9 cellular contexts compared by ENCODE assay signal in genomic region chr9:128685022-128685332, GRCh38. TPM values are rescaled to one million over a fixed set of nuclear protein-coding genes. Genes with fewer than 3 reads are reported as not detected.
A peak's percentile ranks its signal among the peaks of the same experiment; 100 is the strongest.
DNase-seq lines count a peak whose midpoint lies in the region; ATAC-seq and TF ChIP-seq lines count a peak whose summit lies in the region.
"Had no signal": no experiment of that assay in that cellular context is flagged by ENCODE, and none has a peak within 500 bp of the region (broad histone marks: within the 10 kb centered on the region; RNA-seq: fewer than 3 reads in every experiment).

No MANE protein-coding gene starts in this region.

- CTCF ChIA-PET in activated CD4-positive, alpha-beta T cell treated with anti-CD3 and anti-CD28 coated beads for 36 hours (lab: Charles Lee), result interaction anchor here (0.5 to 1.8 kb wide), 8 partner anchors 8 to 270 kb away, joined by 3 to 13 read pairs (median 3); partner anchors contain the start of gene PKN3

- H3K27me3 ChIP-seq in stomach, result no peaks in the 10 kb centered on the region

- peak overlapping the region; percentile 96 for H3K27ac Mint-ChIP-seq in activated CD4-positive, alpha-beta T cell treated with anti-CD3 and anti-CD28 coated beads for 36 hours
- no peak overlapping the region for H3K27ac Mint-ChIP-seq in glutamatergic neuron (ENCODE audit: unreplicated experiment)

- H3K4me3 Mint-ChIP-seq in activated CD4-positive, alpha-beta T cell treated with anti-CD3 and anti-CD28 coated beads for 36 hours, result peak overlapping the region; percentile 95
- H3K4me3 Mint-ChIP-seq in glutamatergic neuron (ENCODE audit: unreplicated experiment), result peak overlapping the region; percentile 91

- no peak for DNase-seq in activated CD4-positive, alpha-beta T cell treated with anti-CD3 and anti-CD28 coated beads for 36 hours
- no peak for DNase-seq in activated CD4-positive, alpha-beta T cell treated with anti-CD3 and anti-CD28 coated beads for 4 hours
- DNase-seq in UCSD-AML1 (lab: John Stamatoyannopoulos, UW; ENCODE audit: unreplicated experiment) (peak; percentile 63), glutamatergic neuron (no peak), stomach (no peak), NCI-H748 treated with DMSO at 0.1 percent for 48 hours (lab: John Stamatoyannopoulos, UW) (no peak), NCI-H2171 (lab: John Stamatoyannopoulos, UW) (no peak)
- DNase-seq: DMS 273 treated with DMSO at 0.1 percent for 48 hours had no signal

- no peaks in the 10 kb centered on the region for H3K27me3 Mint-ChIP-seq in activated CD4-positive, alpha-beta T cell treated with anti-CD3 and anti-CD28 coated beads for 36 hours
- peaks cover 9% of the 10 kb centered on the region for H3K27me3 Mint-ChIP-seq in glutamatergic neuron (ENCODE audit: unreplicated experiment)

- peak overlapping the region; percentile 82 to 94 (median 93) for H3K27ac ChIP-seq in stomach

- peaks cover 25 to 64% (median 50%) of the 10 kb centered on the region in 4 donors for H3K4me1 ChIP-seq in stomach

- no peak for TF ChIP-seq EP300 in stomach (IDR thresholded peaks at IDR 0.05)

- POLR2A ChIA-PET in activated CD4-positive, alpha-beta T cell treated with anti-CD3 and anti-CD28 coated beads for 36 hours (lab: Charles Lee), result interaction anchor here (0.8 to 1.4 kb wide), 7 partner anchors 12 to 145 kb away, joined by 3 to 7 read pairs (median 3); partner anchors contain the start of genes SPOUT1, SPTAN1 and ZDHHC12

- TF ChIP-seq POLR2A in stomach (IDR thresholded peaks at IDR 0.05), result no peak

- intact Hi-C loops in activated CD4-positive, alpha-beta T cell treated with anti-CD3 and anti-CD28 coated beads for 36 hours (cut with DNase I, micrococcal nuclease), result loop anchor here (2.0 to 5.0 kb wide), 5 partner anchors 28 to 898 kb away; partner anchors contain the start of genes CDK9 (in 1 of the 2), DOLK (in 1 of the 2), DYNC2I2 (in 1 of the 2) and ENDOG (in 1 of the 2)
- intact Hi-C loops in stomach (cut with DNase I; ENCODE audit: low total_unique reads), result no loop called here

- H3K4me3 ChIP-seq in stomach, result peak overlapping the region in 3 of 4 donors; percentile 62 to 65 (median 63)

- H3K36me3 Mint-ChIP-seq in activated CD4-positive, alpha-beta T cell treated with anti-CD3 and anti-CD28 coated beads for 36 hours (ENCODE audit: low read depth), result peaks cover 12% of the 10 kb centered on the region
- H3K36me3 Mint-ChIP-seq in glutamatergic neuron (ENCODE audit: unreplicated experiment), result no peaks in the 10 kb centered on the region

- H3K4me1 Mint-ChIP-seq in activated CD4-positive, alpha-beta T cell treated with anti-CD3 and anti-CD28 coated beads for 36 hours, result peaks cover 46% of the 10 kb centered on the region
- H3K4me1 Mint-ChIP-seq in glutamatergic neuron (ENCODE audit: low read depth, unreplicated experiment), result peaks cover 11% of the 10 kb centered on the region

- no peaks in the 10 kb centered on the region for H3K9me3 Mint-ChIP-seq in activated CD4-positive, alpha-beta T cell treated with anti-CD3 and anti-CD28 coated beads for 36 hours (ENCODE audit: low read depth)
- H3K9me3 Mint-ChIP-seq in glutamatergic neuron (ENCODE audit: unreplicated experiment), result peaks cover 9% of the 10 kb centered on the region

- TF ChIP-seq CTCF in glutamatergic neuron (IDR thresholded peaks at IDR 0.05; ENCODE audit: partially characterized antibody, unreplicated experiment) (no peak), stomach (IDR thresholded peaks at IDR 0.05) (no peak)

- WGBS in stomach, 5 donors, result 40 to 71% (median 50%) methylated on average over 2 of the region's 2 CpGs

- no peaks in the 10 kb centered on the region for H3K9me3 ChIP-seq in stomach

- H3K36me3 ChIP-seq in stomach, result no peaks in the 10 kb centered on the region

- no peak for ATAC-seq in activated CD4-positive, alpha-beta T cell treated with anti-CD3 and anti-CD28 coated beads for 36 hours
- ATAC-seq in HG03457 (IDR thresholded peaks at IDR 0.05; ENCODE audit: unreplicated experiment), result no peak

RNA-seq across cellular contexts. Expression of gene SET, which starts 4.0 kb away (rescaled TPM):
- total RNA-seq in activated CD4-positive, alpha-beta T cell treated with anti-CD3 and anti-CD28 coated beads for 36 hours, result 100 to 1,000 TPM; 673 to 682 TPM
- 387 TPM for total RNA-seq in glutamatergic neuron (ENCODE audit: unreplicated experiment)
- 100 to 1,000 TPM in 3 of 5 donors, 10 to 100 TPM in 2; 49.0 to 489 (median 123) TPM for total RNA-seq in stomach
- 100 to 1,000 TPM; 109 to 150 (median 111) TPM for polyA plus RNA-seq in stomach

RNA-seq across cellular contexts. Expression of gene PKN3, which starts 17.3 kb away (rescaled TPM):
- 10 to 100 TPM; 14.6 to 14.9 TPM for total RNA-seq in activated CD4-positive, alpha-beta T cell treated with anti-CD3 and anti-CD28 coated beads for 36 hours
- total RNA-seq in glutamatergic neuron (ENCODE audit: unreplicated experiment) (4.3 TPM), stomach (10 to 100 TPM in 3 of 5 donors, 1 to 10 TPM in 2; 5.0 to 23.2 (median 13.3) TPM)
- 1 to 10 TPM; 5.3 to 8.0 (median 7.7) TPM for polyA plus RNA-seq in stomach

RNA-seq across cellular contexts. Expression of gene DYNC2I2, which starts 28.3 kb away (rescaled TPM):
- total RNA-seq in activated CD4-positive, alpha-beta T cell treated with anti-CD3 and anti-CD28 coated beads for 36 hours, result 10 to 100 TPM; 26.7 to 35.7 TPM
- total RNA-seq in glutamatergic neuron (ENCODE audit: unreplicated experiment) (15.0 TPM), stomach (100 to 1,000 TPM in 2 of 5 donors, 10 to 100 TPM in 2, 1 to 10 TPM in 1; 2.9 to 125 (median 33.9) TPM)
- 10 to 100 TPM; 46.3 to 67.5 (median 60.2) TPM for polyA plus RNA-seq in stomach

RNA-seq across cellular contexts. Expression of gene ZDHHC12, which starts 39.0 kb away (rescaled TPM):
- total RNA-seq in activated CD4-positive, alpha-beta T cell treated with anti-CD3 and anti-CD28 coated beads for 36 hours, result 10 to 100 TPM; 45.3 to 49.5 TPM
- total RNA-seq in glutamatergic neuron (ENCODE audit: unreplicated experiment) (18.2 TPM), stomach (100 to 1,000 TPM in 1 of 5 donors, 10 to 100 TPM in 2, 1 to 10 TPM in 2; 3.5 to 116 (median 20.0) TPM)
- 10 to 100 TPM; 57.1 to 90.5 (median 60.5) TPM for polyA plus RNA-seq in stomach
